Comparison of ENCODE assay signal across 9 cellular contexts in the genomic region with DNA sequence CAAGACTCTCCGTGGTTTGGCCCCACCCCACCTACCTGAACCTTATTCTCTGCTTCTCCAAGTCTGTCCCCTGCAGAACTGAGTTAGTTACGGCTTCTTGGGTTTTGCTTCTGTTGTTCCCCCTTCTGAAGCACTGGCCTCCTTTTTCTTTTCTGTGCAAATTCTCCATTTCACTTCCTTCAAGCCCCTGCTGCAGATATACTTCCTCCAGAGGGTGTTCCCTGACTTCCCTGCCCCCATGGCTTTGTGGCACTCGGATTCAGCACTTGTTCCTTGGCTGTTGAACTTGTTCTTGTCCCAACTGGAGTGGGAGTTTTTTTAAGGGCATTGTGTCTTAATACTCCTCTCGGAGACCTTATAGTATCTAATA. TPM values are rescaled to one million over a fixed set of nuclear protein-coding genes. Genes with fewer than 3 reads are reported as not detected.
A peak's percentile ranks its signal among the peaks of the same experiment; 100 is the strongest.
DNase-seq lines count a peak whose midpoint lies in the region; ATAC-seq and TF ChIP-seq lines count a peak whose summit lies in the region.
"Had no signal": no experiment of that assay in that cellular context is flagged by ENCODE, and none has a peak within 500 bp of the region (broad histone marks: within the 10 kb centered on the region; RNA-seq: fewer than 3 reads in every experiment).

No MANE protein-coding gene starts in this region.

- no peak for DNase-seq in activated naive CD4-positive, alpha-beta T cell treated with anti-CD3 and anti-CD28 coated beads for 36 hours
- no peak for DNase-seq in activated naive CD4-positive, alpha-beta T cell treated with anti-CD3 and anti-CD28 coated beads, Interleukin-2, amount 50 U/mL, for 72 hours (ENCODE audit: low spot score in 2 of 2)
- no peak for DNase-seq in activated naive CD8-positive, alpha-beta T cell treated with anti-CD3 and anti-CD28 coated beads for 36 hours
- DNase-seq in left lung (peak in 1 of 2 donors; percentile 65), transverse colon (peak; percentile 46), middle frontal gyrus (ENCODE audit: extremely low spot score, low spot score) (no peak)
- DNase-seq: DMS79 had no signal

- no peak for TF ChIP-seq POLR2A in transverse colon (IDR thresholded peaks at IDR 0.05)

- H3K27me3 Mint-ChIP-seq in activated naive CD4-positive, alpha-beta T cell treated with anti-CD3 and anti-CD28 coated beads for 36 hours (ENCODE audit: low read depth) = no peaks in the 10 kb centered on the region
- no peaks in the 10 kb centered on the region for H3K27me3 Mint-ChIP-seq in activated naive CD8-positive, alpha-beta T cell treated with anti-CD3 and anti-CD28 coated beads for 36 hours

- in situ Hi-C loops in transverse colon (cut with MboI; ENCODE audit: low pct_ligation_motif_present in 1 of 4, low pct_unique_long_range_greater_than_20kb in 1 of 4, low sequenced_read_pairs in 3 of 4) = no loop called here

- peaks cover 20% of the 10 kb centered on the region for H3K4me1 Mint-ChIP-seq in activated naive CD4-positive, alpha-beta T cell treated with anti-CD3 and anti-CD28 coated beads for 36 hours (ENCODE audit: low read depth)
- H3K4me1 Mint-ChIP-seq in activated naive CD8-positive, alpha-beta T cell treated with anti-CD3 and anti-CD28 coated beads for 36 hours = peaks cover 26% of the 10 kb centered on the region

- no peaks in the 10 kb centered on the region for H3K9me3 Mint-ChIP-seq in activated naive CD4-positive, alpha-beta T cell treated with anti-CD3 and anti-CD28 coated beads for 36 hours
- H3K9me3 Mint-ChIP-seq in activated naive CD4-positive, alpha-beta T cell treated with anti-CD3 and anti-CD28 coated beads, Interleukin-2, amount 50 U/mL, for 72 hours = no peaks in the 10 kb centered on the region
- H3K9me3 Mint-ChIP-seq in activated naive CD8-positive, alpha-beta T cell treated with anti-CD3 and anti-CD28 coated beads for 36 hours = no peaks in the 10 kb centered on the region

- ATAC-seq in activated naive CD4-positive, alpha-beta T cell treated with anti-CD3 and anti-CD28 coated beads, Interleukin-2, amount 50 U/mL, for 72 hours = no peak
- ATAC-seq in left lung (peak; percentile 51), HG02623 (IDR thresholded peaks at IDR 0.05; ENCODE audit: unreplicated experiment) (no peak), GM21619 (IDR thresholded peaks at IDR 0.05; ENCODE audit: unreplicated experiment) (no peak)

- H3K4me3 Mint-ChIP-seq in activated naive CD4-positive, alpha-beta T cell treated with anti-CD3 and anti-CD28 coated beads for 36 hours = peak overlapping the region; percentile 81
- peak overlapping the region; percentile 84 for H3K4me3 Mint-ChIP-seq in activated naive CD8-positive, alpha-beta T cell treated with anti-CD3 and anti-CD28 coated beads for 36 hours

- H3K4me1 ChIP-seq in left lung (peaks cover 25 to 48% of the 10 kb centered on the region in 2 donors), transverse colon (peaks cover 16 to 30% (median 29%) of the 10 kb centered on the region in 4 donors)

- no peak for TF ChIP-seq EP300 in transverse colon (IDR thresholded peaks at IDR 0.05; ENCODE audit: low read depth)

- peak overlapping the region; percentile 94 for H3K4me3 ChIP-seq in left lung
- peak overlapping the region in 3 of 4 donors; percentile 82 to 95 (median 92) for H3K4me3 ChIP-seq in transverse colon

- H3K27me3 ChIP-seq in left lung (no peaks in the 10 kb centered on the region), transverse colon (no peaks in the 10 kb centered on the region)

- 32 to 41% methylated on average over 3 to 4 of the region's 4 CpGs for WGBS in transverse colon (ENCODE audit: low coverage in 1 of 2), 2 donors

- H3K27ac ChIP-seq in left lung (peak overlapping the region; percentile 84 to 93), transverse colon (peak overlapping the region; percentile 90 to 96 (median 93))

- intact Hi-C loops in activated naive CD4-positive, alpha-beta T cell treated with anti-CD3 and anti-CD28 coated beads for 36 hours (cut with micrococcal nuclease) = no loop called here
- intact Hi-C loops in left lung (cut with DNase I) (no loop called here), transverse colon (cut with DNase I; ENCODE audit: low total_unique reads) (no loop called here)

- CTCF ChIA-PET in activated naive CD4-positive, alpha-beta T cell treated with anti-CD3 and anti-CD28 coated beads for 36 hours (lab: Charles Lee) = no interaction called here

- TF ChIP-seq CTCF in left lung (IDR thresholded peaks at IDR 0.05) (no peak), transverse colon (IDR thresholded peaks at IDR 0.05) (no peak)

- H3K36me3 Mint-ChIP-seq in activated naive CD4-positive, alpha-beta T cell treated with anti-CD3 and anti-CD28 coated beads for 36 hours (ENCODE audit: low read depth) = peaks cover 1% of the 10 kb centered on the region
- peaks cover 0 to 6% of the 10 kb centered on the region in 2 donors for H3K36me3 Mint-ChIP-seq in activated naive CD4-positive, alpha-beta T cell treated with anti-CD3 and anti-CD28 coated beads, Interleukin-2, amount 50 U/mL, for 72 hours
- peaks cover 11% of the 10 kb centered on the region for H3K36me3 Mint-ChIP-seq in activated naive CD8-positive, alpha-beta T cell treated with anti-CD3 and anti-CD28 coated beads for 36 hours

- H3K36me3 ChIP-seq in left lung (peaks cover 0 to 26% of the 10 kb centered on the region in 2 donors), transverse colon (no peaks in the 10 kb centered on the region)

- H3K9me3 ChIP-seq in left lung = no peaks in the 10 kb centered on the region
- H3K9me3 ChIP-seq in transverse colon = no peaks in the 10 kb centered on the region

- H3K27ac Mint-ChIP-seq in activated naive CD4-positive, alpha-beta T cell treated with anti-CD3 and anti-CD28 coated beads for 36 hours = no peak overlapping the region
- H3K27ac Mint-ChIP-seq in activated naive CD4-positive, alpha-beta T cell treated with anti-CD3 and anti-CD28 coated beads, Interleukin-2, amount 50 U/mL, for 72 hours = no peak overlapping the region
- no peak overlapping the region for H3K27ac Mint-ChIP-seq in activated naive CD8-positive, alpha-beta T cell treated with anti-CD3 and anti-CD28 coated beads for 36 hours

RNA-seq across cellular contexts. Expression of a gene that starts 2.0 kb away (rescaled TPM):
- total RNA-seq in activated naive CD4-positive, alpha-beta T cell treated with anti-CD3 and anti-CD28 coated beads for 36 hours = 1 to 10 TPM; 4.2 to 4.6 TPM
- 10 to 100 TPM in 1 of 2 donors, 1 to 10 TPM in 1; 5.2 to 15.9 TPM for total RNA-seq in activated naive CD4-positive, alpha-beta T cell treated with anti-CD3 and anti-CD28 coated beads, Interleukin-2, amount 50 U/mL, for 72 hours
- total RNA-seq in activated naive CD8-positive, alpha-beta T cell treated with anti-CD3 and anti-CD28 coated beads for 36 hours = 1 to 10 TPM; 4.4 to 4.7 TPM
- total RNA-seq in left lung (10 to 100 TPM in 1 of 2 donors, 1 to 10 TPM in 1; 9.9 to 14.1 TPM), transverse colon (10 to 100 TPM in 3 of 4 donors, 1 to 10 TPM in 1; 6.0 to 14.9 (median 10.3) TPM)

RNA-seq across cellular contexts. Expression of a gene that starts 52.1 kb away (rescaled TPM):
- total RNA-seq in activated naive CD4-positive, alpha-beta T cell treated with anti-CD3 and anti-CD28 coated beads for 36 hours = 1 to 10 TPM; 2.1 to 2.4 TPM
- total RNA-seq in activated naive CD4-positive, alpha-beta T cell treated with anti-CD3 and anti-CD28 coated beads, Interleukin-2, amount 50 U/mL, for 72 hours = 10 to 100 TPM in 1 of 2 donors, 1 to 10 TPM in 1; 1.4 to 13.8 TPM
- 1 to 10 TPM in 1 of 2 experiments, under 1 TPM in 1; 0.56 to 1.1 TPM for total RNA-seq in activated naive CD8-positive, alpha-beta T cell treated with anti-CD3 and anti-CD28 coated beads for 36 hours
- total RNA-seq in left lung (10 to 100 TPM; 11.9 to 16.2 TPM), transverse colon (100 to 1,000 TPM in 2 of 4 donors, 10 to 100 TPM in 2; 46.0 to 119 (median 87.6) TPM)

RNA-seq across cellular contexts. Expression of a gene that starts 57.6 kb away (rescaled TPM):
- 10 to 100 TPM; 20.9 to 25.9 TPM for total RNA-seq in activated naive CD4-positive, alpha-beta T cell treated with anti-CD3 and anti-CD28 coated beads for 36 hours
- 10 to 100 TPM; 19.5 to 51.4 TPM for total RNA-seq in activated naive CD4-positive, alpha-beta T cell treated with anti-CD3 and anti-CD28 coated beads, Interleukin-2, amount 50 U/mL, for 72 hours
- total RNA-seq in activated naive CD8-positive, alpha-beta T cell treated with anti-CD3 and anti-CD28 coated beads for 36 hours = 10 to 100 TPM; 21.5 to 21.6 TPM
- total RNA-seq in left lung (10 to 100 TPM; 20.8 to 28.3 TPM), transverse colon (10 to 100 TPM in 3 of 4 donors, 1 to 10 TPM in 1; 5.0 to 19.5 (median 16.6) TPM)
